ENCODE assay signal across 1 cellular context in the genomic region with DNA sequence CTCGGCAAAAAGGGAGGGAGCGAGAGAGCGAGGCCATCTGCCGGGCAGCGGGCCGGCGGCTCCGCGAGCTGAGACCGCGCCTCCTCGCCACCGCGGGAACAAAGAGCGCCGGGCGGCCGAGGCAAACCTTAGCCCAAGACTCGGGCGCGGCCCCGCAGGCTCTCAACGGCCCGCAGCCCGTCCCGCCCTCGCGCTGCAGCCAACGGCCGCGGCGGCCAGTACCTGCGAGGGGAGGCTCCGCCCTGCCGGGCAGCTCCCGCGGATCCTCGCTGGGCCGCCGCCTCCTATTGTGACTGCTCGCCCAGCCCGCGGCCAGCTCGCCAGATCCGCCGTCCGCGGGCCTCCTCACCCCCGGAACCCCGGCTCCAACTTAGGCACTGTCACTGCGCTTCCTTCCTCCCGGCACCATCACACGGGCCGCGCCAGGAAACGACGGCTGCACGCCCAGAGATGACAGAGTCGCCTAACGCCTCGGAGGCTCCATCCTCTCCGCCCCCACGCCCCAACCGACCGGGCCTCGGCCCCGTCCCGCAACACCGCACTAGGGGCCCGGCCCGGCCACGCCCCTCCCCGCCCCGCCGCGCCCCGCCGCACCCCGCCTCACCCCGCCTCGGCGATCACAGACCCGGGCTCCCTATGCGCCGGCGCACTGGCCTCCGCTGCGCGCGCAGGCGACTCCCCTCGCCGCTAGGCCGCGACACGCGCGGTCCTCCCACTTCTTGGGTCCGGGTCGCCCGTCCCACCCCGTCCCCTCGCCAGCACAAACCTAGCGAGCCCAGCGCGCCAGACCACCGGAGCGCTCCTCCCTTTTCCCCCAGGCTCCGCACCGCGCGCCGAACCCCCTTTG.
TF ChIP-seq lines count a peak whose summit lies in the region.

No MANE protein-coding gene starts in this region.

TF ChIP-seq in HepG2, 621 proteins besides CTCF, POLR2A, EP300 and RAD21 (continued from another document and continues in another):
- TF ChIP-seq IKZF4 (CRISPR knock-in tag; IDR thresholded peaks at IDR 0.05; ENCODE audit: borderline replicate concordance, low read depth, not compliant biosample characterization) (peak; percentile 30), SP5 (CRISPR knock-in tag; IDR thresholded peaks at IDR 0.05; ENCODE audit: borderline replicate concordance, low read depth) (peak; percentile 60), SMARCC2 (IDR thresholded peaks at IDR 0.05) (no peak), HOXA7 (CRISPR knock-in tag; IDR thresholded peaks at IDR 0.05) (no peak), GATAD1 (CRISPR knock-in tag; IDR thresholded peaks at IDR 0.05) (peak; percentile 81), FOXP1 (IDR thresholded peaks at IDR 0.05) (no peak), FOXP1 (CRISPR knock-in tag; IDR thresholded peaks at IDR 0.05) (peak; percentile 3; the same call in 1 of the 2 replicates), SMAD1 (CRISPR knock-in tag; IDR thresholded peaks at IDR 0.05; ENCODE audit: borderline replicate concordance, low read depth) (no peak), FOXA3 (CRISPR knock-in tag; IDR thresholded peaks at IDR 0.05) (no peak; the same call in 1 of the 2 replicates), ATF7 (IDR thresholded peaks at IDR 0.05) (no peak), ATF7 (CRISPR knock-in tag; IDR thresholded peaks at IDR 0.05) (peak; percentile 86; the same call in 1 of the 2 replicates), NFYB (CRISPR knock-in tag; IDR thresholded peaks at IDR 0.05) (no peak), ZSCAN9 (CRISPR knock-in tag; IDR thresholded peaks at IDR 0.05; ENCODE audit: borderline replicate concordance) (no peak; the same call in 1 of the 2 replicates), DMAP1 (CRISPR knock-in tag; IDR thresholded peaks at IDR 0.05) (peak; percentile 36), ZNF562 (CRISPR knock-in tag; IDR thresholded peaks at IDR 0.05; ENCODE audit: borderline replicate concordance) (no peak), ZNF839 (CRISPR knock-in tag; IDR thresholded peaks at IDR 0.05; ENCODE audit: borderline replicate concordance) (no peak), ZNF841 (CRISPR knock-in tag; IDR thresholded peaks at IDR 0.05; ENCODE audit: borderline replicate concordance) (no peak), ZNF558 (CRISPR knock-in tag; IDR thresholded peaks at IDR 0.05; ENCODE audit: borderline replicate concordance) (no peak; the same call in 1 of the 2 replicates), ZNF567 (CRISPR knock-in tag; IDR thresholded peaks at IDR 0.05; ENCODE audit: borderline replicate concordance) (no peak), ZFP62 (CRISPR knock-in tag; IDR thresholded peaks at IDR 0.05) (no peak), DR1 (CRISPR knock-in tag; IDR thresholded peaks at IDR 0.05) (0 out of 2 replicates have a peak, but pooled peaks have one; percentile 48), KDM4B (CRISPR knock-in tag; IDR thresholded peaks at IDR 0.05) (no peak)
- TF ChIP-seq, protein P1, sequence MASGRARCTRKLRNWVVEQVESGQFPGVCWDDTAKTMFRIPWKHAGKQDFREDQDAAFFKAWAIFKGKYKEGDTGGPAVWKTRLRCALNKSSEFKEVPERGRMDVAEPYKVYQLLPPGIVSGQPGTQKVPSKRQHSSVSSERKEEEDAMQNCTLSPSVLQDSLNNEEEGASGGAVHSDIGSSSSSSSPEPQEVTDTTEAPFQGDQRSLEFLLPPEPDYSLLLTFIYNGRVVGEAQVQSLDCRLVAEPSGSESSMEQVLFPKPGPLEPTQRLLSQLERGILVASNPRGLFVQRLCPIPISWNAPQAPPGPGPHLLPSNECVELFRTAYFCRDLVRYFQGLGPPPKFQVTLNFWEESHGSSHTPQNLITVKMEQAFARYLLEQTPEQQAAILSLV (CRISPR knock-in tag; IDR thresholded peaks at IDR 0.05; ENCODE audit: borderline replicate concordance): no peak
- TF ChIP-seq, protein P2, sequence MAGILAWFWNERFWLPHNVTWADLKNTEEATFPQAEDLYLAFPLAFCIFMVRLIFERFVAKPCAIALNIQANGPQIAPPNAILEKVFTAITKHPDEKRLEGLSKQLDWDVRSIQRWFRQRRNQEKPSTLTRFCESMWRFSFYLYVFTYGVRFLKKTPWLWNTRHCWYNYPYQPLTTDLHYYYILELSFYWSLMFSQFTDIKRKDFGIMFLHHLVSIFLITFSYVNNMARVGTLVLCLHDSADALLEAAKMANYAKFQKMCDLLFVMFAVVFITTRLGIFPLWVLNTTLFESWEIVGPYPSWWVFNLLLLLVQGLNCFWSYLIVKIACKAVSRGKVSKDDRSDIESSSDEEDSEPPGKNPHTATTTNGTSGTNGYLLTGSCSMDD (CRISPR knock-in tag; IDR thresholded peaks at IDR 0.05): no peak
- TF ChIP-seq, protein P3, sequence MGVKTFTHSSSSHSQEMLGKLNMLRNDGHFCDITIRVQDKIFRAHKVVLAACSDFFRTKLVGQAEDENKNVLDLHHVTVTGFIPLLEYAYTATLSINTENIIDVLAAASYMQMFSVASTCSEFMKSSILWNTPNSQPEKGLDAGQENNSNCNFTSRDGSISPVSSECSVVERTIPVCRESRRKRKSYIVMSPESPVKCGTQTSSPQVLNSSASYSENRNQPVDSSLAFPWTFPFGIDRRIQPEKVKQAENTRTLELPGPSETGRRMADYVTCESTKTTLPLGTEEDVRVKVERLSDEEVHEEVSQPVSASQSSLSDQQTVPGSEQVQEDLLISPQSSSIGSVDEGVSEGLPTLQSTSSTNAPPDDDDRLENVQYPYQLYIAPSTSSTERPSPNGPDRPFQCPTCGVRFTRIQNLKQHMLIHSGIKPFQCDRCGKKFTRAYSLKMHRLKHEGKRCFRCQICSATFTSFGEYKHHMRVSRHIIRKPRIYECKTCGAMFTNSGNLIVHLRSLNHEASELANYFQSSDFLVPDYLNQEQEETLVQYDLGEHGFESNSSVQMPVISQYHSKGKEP (CRISPR knock-in tag; IDR thresholded peaks at IDR 0.05): no peak
- TF ChIP-seq, protein P4, sequence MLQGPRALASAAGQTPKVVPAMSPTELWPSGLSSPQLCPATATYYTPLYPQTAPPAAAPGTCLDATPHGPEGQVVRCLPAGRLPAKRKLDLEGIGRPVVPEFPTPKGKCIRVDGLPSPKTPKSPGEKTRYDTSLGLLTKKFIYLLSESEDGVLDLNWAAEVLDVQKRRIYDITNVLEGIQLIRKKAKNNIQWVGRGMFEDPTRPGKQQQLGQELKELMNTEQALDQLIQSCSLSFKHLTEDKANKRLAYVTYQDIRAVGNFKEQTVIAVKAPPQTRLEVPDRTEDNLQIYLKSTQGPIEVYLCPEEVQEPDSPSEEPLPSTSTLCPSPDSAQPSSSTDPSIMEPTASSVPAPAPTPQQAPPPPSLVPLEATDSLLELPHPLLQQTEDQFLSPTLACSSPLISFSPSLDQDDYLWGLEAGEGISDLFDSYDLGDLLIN (CRISPR knock-in tag; IDR thresholded peaks at IDR 0.05; ENCODE audit: borderline replicate concordance): 0 out of 2 replicates have a peak, but pooled peaks have one; percentile 49
- TF ChIP-seq, protein P5, sequence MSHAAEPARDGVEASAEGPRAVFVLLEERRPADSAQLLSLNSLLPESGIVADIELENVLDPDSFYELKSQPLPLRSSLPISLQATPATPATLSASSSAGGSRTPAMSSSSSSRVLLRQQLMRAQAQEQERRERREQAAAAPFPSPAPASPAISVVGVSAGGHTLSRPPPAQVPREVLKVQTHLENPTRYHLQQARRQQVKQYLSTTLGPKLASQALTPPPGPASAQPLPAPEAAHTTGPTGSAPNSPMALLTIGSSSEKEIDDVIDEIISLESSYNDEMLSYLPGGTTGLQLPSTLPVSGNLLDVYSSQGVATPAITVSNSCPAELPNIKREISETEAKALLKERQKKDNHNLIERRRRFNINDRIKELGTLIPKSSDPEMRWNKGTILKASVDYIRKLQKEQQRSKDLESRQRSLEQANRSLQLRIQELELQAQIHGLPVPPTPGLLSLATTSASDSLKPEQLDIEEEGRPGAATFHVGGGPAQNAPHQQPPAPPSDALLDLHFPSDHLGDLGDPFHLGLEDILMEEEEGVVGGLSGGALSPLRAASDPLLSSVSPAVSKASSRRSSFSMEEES (CRISPR knock-in tag; IDR thresholded peaks at IDR 0.05): no peak
- TF ChIP-seq, protein P6, sequence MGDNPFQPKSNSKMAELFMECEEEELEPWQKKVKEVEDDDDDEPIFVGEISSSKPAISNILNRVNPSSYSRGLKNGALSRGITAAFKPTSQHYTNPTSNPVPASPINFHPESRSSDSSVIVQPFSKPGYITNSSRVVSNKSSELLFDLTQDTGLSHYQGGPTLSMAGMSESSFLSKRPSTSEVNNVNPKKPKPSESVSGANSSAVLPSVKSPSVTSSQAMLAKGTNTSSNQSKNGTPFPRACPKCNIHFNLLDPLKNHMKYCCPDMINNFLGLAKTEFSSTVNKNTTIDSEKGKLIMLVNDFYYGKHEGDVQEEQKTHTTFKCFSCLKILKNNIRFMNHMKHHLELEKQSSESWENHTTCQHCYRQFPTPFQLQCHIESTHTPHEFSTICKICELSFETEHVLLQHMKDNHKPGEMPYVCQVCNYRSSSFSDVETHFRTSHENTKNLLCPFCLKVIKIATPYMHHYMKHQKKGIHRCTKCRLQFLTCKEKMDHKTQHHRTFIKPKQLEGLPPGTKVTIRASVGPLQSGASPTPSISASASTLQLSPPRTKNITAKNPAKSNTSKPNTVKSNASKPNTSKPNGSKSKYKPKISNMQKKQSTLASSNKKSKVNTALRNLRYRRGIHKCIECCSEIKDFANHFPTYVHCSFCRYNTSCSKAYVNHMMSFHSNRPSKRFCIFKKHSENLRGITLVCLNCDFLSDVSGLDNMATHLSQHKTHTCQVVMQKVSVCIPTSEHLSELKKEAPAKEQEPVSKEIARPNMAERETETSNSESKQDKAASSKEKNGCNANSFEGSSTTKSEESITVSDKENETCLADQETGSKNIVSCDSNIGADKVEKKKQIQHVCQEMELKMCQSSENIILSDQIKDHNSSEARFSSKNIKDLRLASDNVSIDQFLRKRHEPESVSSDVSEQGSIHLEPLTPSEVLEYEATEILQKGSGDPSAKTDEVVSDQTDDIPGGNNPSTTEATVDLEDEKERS (CRISPR knock-in tag; IDR thresholded peaks at IDR 0.05): no peak
- TF ChIP-seq, protein P7, sequence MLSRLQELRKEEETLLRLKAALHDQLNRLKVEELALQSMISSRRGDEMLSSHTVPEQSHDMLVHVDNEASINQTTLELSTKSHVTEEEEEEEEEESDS (CRISPR knock-in tag; IDR thresholded peaks at IDR 0.05; ENCODE audit: borderline replicate concordance): no peak
- TF ChIP-seq, protein P8, sequence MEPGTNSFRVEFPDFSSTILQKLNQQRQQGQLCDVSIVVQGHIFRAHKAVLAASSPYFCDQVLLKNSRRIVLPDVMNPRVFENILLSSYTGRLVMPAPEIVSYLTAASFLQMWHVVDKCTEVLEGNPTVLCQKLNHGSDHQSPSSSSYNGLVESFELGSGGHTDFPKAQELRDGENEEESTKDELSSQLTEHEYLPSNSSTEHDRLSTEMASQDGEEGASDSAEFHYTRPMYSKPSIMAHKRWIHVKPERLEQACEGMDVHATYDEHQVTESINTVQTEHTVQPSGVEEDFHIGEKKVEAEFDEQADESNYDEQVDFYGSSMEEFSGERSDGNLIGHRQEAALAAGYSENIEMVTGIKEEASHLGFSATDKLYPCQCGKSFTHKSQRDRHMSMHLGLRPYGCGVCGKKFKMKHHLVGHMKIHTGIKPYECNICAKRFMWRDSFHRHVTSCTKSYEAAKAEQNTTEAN (CRISPR knock-in tag; conservative IDR thresholded peaks at IDR 0.05): peak; percentile 88
- TF ChIP-seq, protein P9, sequence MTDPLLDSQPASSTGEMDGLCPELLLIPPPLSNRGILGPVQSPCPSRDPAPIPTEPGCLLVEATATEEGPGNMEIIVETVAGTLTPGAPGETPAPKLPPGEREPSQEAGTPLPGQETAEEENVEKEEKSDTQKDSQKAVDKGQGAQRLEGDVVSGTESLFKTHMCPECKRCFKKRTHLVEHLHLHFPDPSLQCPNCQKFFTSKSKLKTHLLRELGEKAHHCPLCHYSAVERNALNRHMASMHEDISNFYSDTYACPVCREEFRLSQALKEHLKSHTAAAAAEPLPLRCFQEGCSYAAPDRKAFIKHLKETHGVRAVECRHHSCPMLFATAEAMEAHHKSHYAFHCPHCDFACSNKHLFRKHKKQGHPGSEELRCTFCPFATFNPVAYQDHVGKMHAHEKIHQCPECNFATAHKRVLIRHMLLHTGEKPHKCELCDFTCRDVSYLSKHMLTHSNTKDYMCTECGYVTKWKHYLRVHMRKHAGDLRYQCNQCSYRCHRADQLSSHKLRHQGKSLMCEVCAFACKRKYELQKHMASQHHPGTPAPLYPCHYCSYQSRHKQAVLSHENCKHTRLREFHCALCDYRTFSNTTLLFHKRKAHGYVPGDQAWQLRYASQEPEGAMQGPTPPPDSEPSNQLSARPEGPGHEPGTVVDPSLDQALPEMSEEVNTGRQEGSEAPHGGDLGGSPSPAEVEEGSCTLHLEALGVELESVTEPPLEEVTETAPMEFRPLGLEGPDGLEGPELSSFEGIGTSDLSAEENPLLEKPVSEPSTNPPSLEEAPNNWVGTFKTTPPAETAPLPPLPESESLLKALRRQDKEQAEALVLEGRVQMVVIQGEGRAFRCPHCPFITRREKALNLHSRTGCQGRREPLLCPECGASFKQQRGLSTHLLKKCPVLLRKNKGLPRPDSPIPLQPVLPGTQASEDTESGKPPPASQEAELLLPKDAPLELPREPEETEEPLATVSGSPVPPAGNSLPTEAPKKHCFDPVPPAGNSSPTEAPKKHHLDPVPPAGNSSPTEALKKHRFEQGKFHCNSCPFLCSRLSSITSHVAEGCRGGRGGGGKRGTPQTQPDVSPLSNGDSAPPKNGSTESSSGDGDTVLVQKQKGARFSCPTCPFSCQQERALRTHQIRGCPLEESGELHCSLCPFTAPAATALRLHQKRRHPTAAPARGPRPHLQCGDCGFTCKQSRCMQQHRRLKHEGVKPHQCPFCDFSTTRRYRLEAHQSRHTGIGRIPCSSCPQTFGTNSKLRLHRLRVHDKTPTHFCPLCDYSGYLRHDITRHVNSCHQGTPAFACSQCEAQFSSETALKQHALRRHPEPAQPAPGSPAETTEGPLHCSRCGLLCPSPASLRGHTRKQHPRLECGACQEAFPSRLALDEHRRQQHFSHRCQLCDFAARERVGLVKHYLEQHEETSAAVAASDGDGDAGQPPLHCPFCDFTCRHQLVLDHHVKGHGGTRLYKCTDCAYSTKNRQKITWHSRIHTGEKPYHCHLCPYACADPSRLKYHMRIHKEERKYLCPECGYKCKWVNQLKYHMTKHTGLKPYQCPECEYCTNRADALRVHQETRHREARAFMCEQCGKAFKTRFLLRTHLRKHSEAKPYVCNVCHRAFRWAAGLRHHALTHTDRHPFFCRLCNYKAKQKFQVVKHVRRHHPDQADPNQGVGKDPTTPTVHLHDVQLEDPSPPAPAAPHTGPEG (CRISPR knock-in tag; IDR thresholded peaks at IDR 0.05): peak; percentile 81
- TF ChIP-seq, protein P10, sequence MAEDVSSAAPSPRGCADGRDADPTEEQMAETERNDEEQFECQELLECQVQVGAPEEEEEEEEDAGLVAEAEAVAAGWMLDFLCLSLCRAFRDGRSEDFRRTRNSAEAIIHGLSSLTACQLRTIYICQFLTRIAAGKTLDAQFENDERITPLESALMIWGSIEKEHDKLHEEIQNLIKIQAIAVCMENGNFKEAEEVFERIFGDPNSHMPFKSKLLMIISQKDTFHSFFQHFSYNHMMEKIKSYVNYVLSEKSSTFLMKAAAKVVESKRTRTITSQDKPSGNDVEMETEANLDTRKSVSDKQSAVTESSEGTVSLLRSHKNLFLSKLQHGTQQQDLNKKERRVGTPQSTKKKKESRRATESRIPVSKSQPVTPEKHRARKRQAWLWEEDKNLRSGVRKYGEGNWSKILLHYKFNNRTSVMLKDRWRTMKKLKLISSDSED (CRISPR knock-in tag; IDR thresholded peaks at IDR 0.05): no peak
- TF ChIP-seq, protein P11, sequence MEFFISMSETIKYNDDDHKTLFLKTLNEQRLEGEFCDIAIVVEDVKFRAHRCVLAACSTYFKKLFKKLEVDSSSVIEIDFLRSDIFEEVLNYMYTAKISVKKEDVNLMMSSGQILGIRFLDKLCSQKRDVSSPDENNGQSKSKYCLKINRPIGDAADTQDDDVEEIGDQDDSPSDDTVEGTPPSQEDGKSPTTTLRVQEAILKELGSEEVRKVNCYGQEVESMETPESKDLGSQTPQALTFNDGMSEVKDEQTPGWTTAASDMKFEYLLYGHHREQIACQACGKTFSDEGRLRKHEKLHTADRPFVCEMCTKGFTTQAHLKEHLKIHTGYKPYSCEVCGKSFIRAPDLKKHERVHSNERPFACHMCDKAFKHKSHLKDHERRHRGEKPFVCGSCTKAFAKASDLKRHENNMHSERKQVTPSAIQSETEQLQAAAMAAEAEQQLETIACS (CRISPR knock-in tag; IDR thresholded peaks at IDR 0.05): peak; percentile 74
